In the genomic region with DNA sequence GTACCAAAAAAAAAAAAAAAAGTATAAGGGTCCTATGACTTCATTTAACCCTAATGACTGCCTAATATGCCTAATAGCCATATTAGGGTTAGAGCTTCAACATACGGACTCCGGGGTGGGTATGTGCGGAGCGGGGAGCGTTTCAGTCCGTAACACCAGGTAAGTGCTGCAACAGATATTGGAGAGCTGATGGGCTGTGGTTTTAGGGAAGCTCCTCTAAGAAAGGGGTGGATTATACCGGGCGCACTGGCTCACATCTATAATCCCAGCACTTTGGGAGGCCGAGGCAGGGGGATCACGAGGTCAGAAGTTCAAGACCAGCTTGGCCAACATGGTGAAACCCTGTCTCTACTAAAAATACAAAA, we compare ENCODE assay signal across 10 cellular contexts. TPM values are rescaled to one million over a fixed set of nuclear protein-coding genes. Genes with fewer than 3 reads are reported as not detected.
DNase-seq lines count a peak whose midpoint lies in the region; ATAC-seq and TF ChIP-seq lines count a peak whose summit lies in the region.
"Had no signal": no experiment of that assay in that cellular context is flagged by ENCODE, and none has a peak within 500 bp of the region (broad histone marks: within the 10 kb centered on the region; RNA-seq: fewer than 3 reads in every experiment).

No MANE protein-coding gene starts in this region.

- H3K36me3 ChIP-seq in SK-N-SH (replicated peaks in 1 of 2; ENCODE audit: control insufficient read depth in 1 of 2, insufficient read depth in 2 of 2, low read length in 1 of 2), result peaks cover 5 to 13% of the 10 kb centered on the region in 2 experiments
- peaks cover 12% of the 10 kb centered on the region for H3K36me3 ChIP-seq in SJCRH30
- H3K36me3 ChIP-seq in fibroblast of lung (ENCODE audit: control insufficient read depth, insufficient read depth, low read length), result no peaks in the 10 kb centered on the region
- no peaks in the 10 kb centered on the region for H3K36me3 ChIP-seq in smooth muscle cell (ENCODE audit: low read depth)

- H3K9me3 ChIP-seq in SK-N-SH (no peaks in the 10 kb centered on the region), SJCRH30 (replicated peaks) (no peaks in the 10 kb centered on the region), fibroblast of lung (ENCODE audit: control insufficient read depth, insufficient read depth, low read depth, low read length) (no peaks in the 10 kb centered on the region), smooth muscle cell (replicated peaks; ENCODE audit: low read depth) (no peaks in the 10 kb centered on the region)

- H3K4me1 ChIP-seq in SK-N-SH (ENCODE audit: control insufficient read depth in 1 of 2, insufficient read depth in 2 of 2, low read depth in 1 of 2, low read length in 1 of 2) (peaks cover 21 to 24% of the 10 kb centered on the region in 2 experiments; a peak in 2 of 4 replicates), SJCRH30 (peaks cover 9% of the 10 kb centered on the region), fibroblast of lung (ENCODE audit: control insufficient read depth, extremely low read depth, insufficient read depth, low read length) (peaks cover 6% of the 10 kb centered on the region), smooth muscle cell (ENCODE audit: low read depth) (peaks cover 11% of the 10 kb centered on the region)

- H3K9ac ChIP-seq in SK-N-SH, result no peak overlapping the region
- no peak overlapping the region for H3K9ac ChIP-seq in fibroblast of lung (ENCODE audit: insufficient read depth, low read length)
- H3K9ac ChIP-seq in smooth muscle cell (ENCODE audit: low read depth), result no peak overlapping the region

- no peak for TF ChIP-seq CTCF in SK-N-SH (IDR thresholded peaks at IDR 0.05)
- no peak for TF ChIP-seq CTCF in fibroblast of lung (conservative IDR thresholded peaks at IDR 0.05 in 1 of 2, IDR thresholded peaks at IDR 0.05 in 1 of 2; ENCODE audit: low read depth in 1 of 2, low read length in 2 of 2)
- no peak for TF ChIP-seq CTCF in smooth muscle cell (IDR thresholded peaks at IDR 0.05; ENCODE audit: borderline replicate concordance, insufficient read depth, poor library complexity, severe bottlenecking)

- H3F3A ChIP-seq in SK-N-SH (replicated peaks; ENCODE audit: insufficient read depth) (peaks cover 30% of the 10 kb centered on the region), smooth muscle cell (ENCODE audit: low read depth) (peaks cover 13% of the 10 kb centered on the region)

- intact Hi-C loops in head of caudate nucleus (cut with DNase I), result loop anchor here (10.0 kb wide), 2 partner anchors 116 to 404 kb away; a partner anchor contains a TSS

- CTCF ChIA-PET in SK-N-SH (lab: Yijun Ruan, JAX), result interaction anchor here (2.9 to 3.1 kb wide), 2 partner anchors 11 to 403 kb away, joined by 15 to 18 read pairs; no protein-coding TSS in a partner anchor

- peak overlapping the region; percentile 97 for H3K4me2 ChIP-seq in SK-N-SH
- peak overlapping the region; percentile 99 for H3K4me2 ChIP-seq in fibroblast of lung (ENCODE audit: extremely low read depth, insufficient read depth, low read length)
- peak overlapping the region; percentile 87 for H3K4me2 ChIP-seq in smooth muscle cell

- H3K27me3 ChIP-seq in SK-N-SH (ENCODE audit: insufficient read depth) (no peaks in the 10 kb centered on the region), SJCRH30 (no peaks in the 10 kb centered on the region), fibroblast of lung (ENCODE audit: control insufficient read depth, insufficient read depth, low read length) (no peaks in the 10 kb centered on the region), smooth muscle cell (ENCODE audit: low read depth) (no peaks in the 10 kb centered on the region)

- POLR2A ChIA-PET in SK-N-SH (lab: Yijun Ruan, JAX), result no interaction called here

- H3K27ac ChIP-seq in SK-N-SH (ENCODE audit: low read depth in 2 of 2, low read length in 1 of 2) (no peak overlapping the region), SJCRH30 (peak overlapping the region; percentile 89), fibroblast of lung (ENCODE audit: insufficient read depth, low read length) (peak overlapping the region; percentile 97), smooth muscle cell (ENCODE audit: low read depth) (peak overlapping the region; percentile 95)

- H4K20me1 ChIP-seq in SK-N-SH (ENCODE audit: insufficient read depth) (peaks cover 3% of the 10 kb centered on the region; the same call in 1 of the 2 replicates), fibroblast of lung (ENCODE audit: control insufficient read depth, extremely low read depth, insufficient read depth, low read length) (no peaks in the 10 kb centered on the region), smooth muscle cell (ENCODE audit: low read depth) (peaks cover 25% of the 10 kb centered on the region)

- H3K4me3 ChIP-seq in SK-N-SH (ENCODE audit: low read depth in 2 of 2, low read length in 1 of 2) (peak overlapping the region in 1 of 2 experiments; percentile 89; a peak in 2 of 4 replicates), SJCRH30 (peak overlapping the region; percentile 64), fibroblast of lung (replicated peaks in 1 of 4; ENCODE audit: control extremely low read depth in 1 of 4, insufficient read depth in 1 of 4, low read depth in 3 of 4, low read length in 4 of 4) (peak overlapping the region in 1 of 4 experiments; percentile 77), smooth muscle cell (peak overlapping the region; percentile 73)

- TF ChIP-seq RAD21 in SK-N-SH (IDR thresholded peaks at IDR 0.05; ENCODE audit: low read length), result no peak

- ATAC-seq in SK-N-SH treated with all-trans-retinoic acid at 6 μM for 48 hours (no peak), GM19023 (IDR thresholded peaks at IDR 0.05; ENCODE audit: unreplicated experiment) (no peak)

- no peaks in the 10 kb centered on the region for H3K9me2 ChIP-seq in SK-N-SH

- H3K79me2 ChIP-seq in SK-N-SH (ENCODE audit: insufficient read depth) (peaks cover 53% of the 10 kb centered on the region), fibroblast of lung (ENCODE audit: control insufficient read depth, insufficient read depth, low read length) (peaks cover 44% of the 10 kb centered on the region), smooth muscle cell (ENCODE audit: low read depth) (peaks cover 53% of the 10 kb centered on the region)

- no peak overlapping the region for H2AFZ ChIP-seq in SK-N-SH (ENCODE audit: low read depth)
- no peak overlapping the region for H2AFZ ChIP-seq in fibroblast of lung (ENCODE audit: low read length)
- H2AFZ ChIP-seq in smooth muscle cell (ENCODE audit: low read depth), result no peak overlapping the region

- DNase-seq in SK-N-SH (no peak), SJCRH30 (no peak), fibroblast of lung (ENCODE audit: low read depth in 2 of 2) (no peak), smooth muscle cell (lab: John Stamatoyannopoulos, UW; ENCODE audit: unreplicated experiment) (no peak), NCI-H1105 (lab: John Stamatoyannopoulos, UW) (no peak), head of caudate nucleus (no peak)
- DNase-seq: MM.1S, small intestine had no signal

- TF ChIP-seq EP300 in SK-N-SH (IDR thresholded peaks at IDR 0.05; ENCODE audit: borderline replicate concordance in 1 of 2, low read depth in 1 of 2, low read length in 1 of 2), result no peak

- WGBS in SK-N-SH (ENCODE audit: low lambda C conversion rate), result 94% methylated on average over 10 of the region's 10 CpGs
- WGBS in smooth muscle cell (ENCODE audit: low lambda C conversion rate), result 96% methylated on average over 10 of the region's 10 CpGs

TF ChIP-seq in SK-N-SH, 30 proteins besides CTCF, POLR2A, EP300 and RAD21 (continues in another document):
- no peak for TF ChIP-seq RXRA (IDR thresholded peaks at IDR 0.05; ENCODE audit: borderline replicate concordance, low read depth)
- no peak for TF ChIP-seq FOXJ3 (CRISPR knock-in tag; IDR thresholded peaks at IDR 0.05)

TF ChIP-seq in SK-N-SH treated with all-trans-retinoic acid at 6 μM for 48 hours, 23 proteins besides CTCF, POLR2A, EP300 and RAD21 (continues in another document):
- no peak for TF ChIP-seq GLIS3 (CRISPR knock-in tag; IDR thresholded peaks at IDR 0.05)
- TF ChIP-seq ISL1 (CRISPR knock-in tag; IDR thresholded peaks at IDR 0.05), result no peak
- no peak for TF ChIP-seq ZC3H10 (CRISPR knock-in tag; IDR thresholded peaks at IDR 0.05)

RNA-seq across cellular contexts. Expression of a gene that starts 1.9 kb away (rescaled TPM):
- polyA plus RNA-seq in SK-N-SH (2012; rRNA removed) (31.9 and 38.7 TPM in 2 replicates), fibroblast of lung (48.9 and 60.4 TPM in 2 replicates), smooth muscle cell (31.3 and 37.3 TPM in 2 replicates)
- 39.8 and 48.0 TPM in 2 replicates for polyA plus RNA-seq in SK-N-SH (2012; cell fraction: cytosol; rRNA removed)
- 71.8 and 77.3 TPM in 2 replicates for polyA plus RNA-seq in SK-N-SH (2012; cell fraction: nucleus; rRNA removed)
- 31.6 and 32.0 TPM in 2 replicates for total RNA-seq in SJCRH30 (2014; rRNA removed; shearing (Covaris generic))
- total RNA-seq in fibroblast of lung (37.5 and 52.8 TPM in 2 replicates), smooth muscle cell (38.6 and 43.4 TPM in 2 replicates)
- 35.6 and 39.9 TPM in 2 replicates for polyA plus RNA-seq in fibroblast of lung (2012)
- 21.8 and 27.5 TPM in 2 replicates for polyA minus RNA-seq in fibroblast of lung (ENCODE audit: low replicate concordance)

RNA-seq across cellular contexts. Expression of a gene that starts 52.3 kb away (rescaled TPM):
- polyA plus RNA-seq in SK-N-SH (2012; rRNA removed) (38.0 and 51.8 TPM in 2 replicates), fibroblast of lung (153 and 158 TPM in 2 replicates), smooth muscle cell (104 and 138 TPM in 2 replicates)
- 82.3 and 126 TPM in 2 replicates for polyA plus RNA-seq in SK-N-SH (2012; cell fraction: cytosol; rRNA removed)
- polyA plus RNA-seq in SK-N-SH (2012; cell fraction: nucleus; rRNA removed), result 5.7 and 18.1 TPM in 2 replicates
- 297 and 349 TPM in 2 replicates for total RNA-seq in SJCRH30 (2014; rRNA removed; shearing (Covaris generic))
- total RNA-seq in fibroblast of lung (40.5 and 56.2 TPM in 2 replicates), smooth muscle cell (157 and 165 TPM in 2 replicates)
- 100 and 104 TPM in 2 replicates for polyA plus RNA-seq in fibroblast of lung (2012)
- polyA minus RNA-seq in fibroblast of lung (ENCODE audit: low replicate concordance), result 3.1 and 6.7 TPM in 2 replicates

RNA-seq across cellular contexts. Expression of a gene that starts 56.3 kb away (rescaled TPM):
- 37.0 and 39.6 TPM in 2 replicates for polyA plus RNA-seq in SK-N-SH (2012; rRNA removed)
- 27.5 and 32.6 TPM in 2 replicates for polyA plus RNA-seq in SK-N-SH (2012; cell fraction: cytosol; rRNA removed)
- 39.7 and 55.5 TPM in 2 replicates for polyA plus RNA-seq in SK-N-SH (2012; cell fraction: nucleus; rRNA removed)
- total RNA-seq in SJCRH30 (2014; rRNA removed; shearing (Covaris generic)), result 18.8 and 19.4 TPM in 2 replicates
- total RNA-seq in fibroblast of lung, result 16.9 and 26.8 TPM in 2 replicates
- polyA plus RNA-seq in fibroblast of lung, result 43.8 and 46.2 TPM in 2 replicates
- polyA plus RNA-seq in fibroblast of lung (2012), result 27.9 and 29.0 TPM in 2 replicates
- 22.8 and 34.3 TPM in 2 replicates for polyA minus RNA-seq in fibroblast of lung (ENCODE audit: low replicate concordance)
- 30.8 and 31.1 TPM in 2 replicates for total RNA-seq in smooth muscle cell
- 27.3 and 27.9 TPM in 2 replicates for polyA plus RNA-seq in smooth muscle cell

Comparison
In these comparisons a context has a peak if more than half of its experiments do, and no peak if none do; other contexts are left out.
1. H3K27ac ChIP-seq: peak in SJCRH30 (single experiment), fibroblast of lung (single experiment) and smooth muscle cell (single experiment); none in SK-N-SH (0 of 2).
2. Peak in every context shown above with its lines, with median percentiles within 50 percentile points of each other: H3K4me2 ChIP-seq.